8 cellular contexts compared by ENCODE assay signal in genomic region chr7:2232766-2233520, GRCh38.
A peak's percentile ranks its signal among the peaks of the same experiment; 100 is the strongest.
DNase-seq lines count a peak whose midpoint lies in the region; ATAC-seq and TF ChIP-seq lines count a peak whose summit lies in the region.

MAD1L1 (minus strand) TSS chr7:2232945; CDS start chr7:2230133, 2,812 bp downstream.

- ATAC-seq in HG02885 (IDR thresholded peaks at IDR 0.05; ENCODE audit: poor library complexity, unreplicated experiment), result peak; percentile 76
- ATAC-seq in HG02970 (IDR thresholded peaks at IDR 0.05; ENCODE audit: low FRiP score, unreplicated experiment), result no peak

- DNase-seq in NCI-H2029 treated with DMSO at 0.1 percent for 48 hours (lab: John Stamatoyannopoulos, UW) (peak; percentile 38), T1000 (lab: John Stamatoyannopoulos, UW) (peak; percentile 87), astrocyte of the hippocampus (ENCODE audit: low read depth, low spot score) (peak; percentile 96), hippocampal formation (lab: John Stamatoyannopoulos, UW) (peak; percentile 64 to 79), retinal pigment epithelial cell (ENCODE audit: low read depth) (peak; percentile 58)

- no peak for TF ChIP-seq CTCF in retinal pigment epithelial cell (conservative IDR thresholded peaks at IDR 0.05; ENCODE audit: low read depth, low read length)

- peak; percentile 85 for TF ChIP-seq POLR2A in GM15510 (IDR thresholded peaks at IDR 0.05; ENCODE audit: borderline replicate concordance, extremely low read depth, insufficient read length)

- H3K4me3 ChIP-seq in retinal pigment epithelial cell (ENCODE audit: low read length), result peak within 1 kb of the TSS; percentile 82

Comparison
In these comparisons a context has a peak if more than half of its experiments do, and no peak if none do; other contexts are left out.
1. DNase-seq: peak in every context shown above with its lines; median percentile 96 in astrocyte of the hippocampus; 87 in T1000; 72 in hippocampal formation; 58 in retinal pigment epithelial cell; 38 in NCI-H2029 treated with DMSO at 0.1 percent for 48 hours.